ENCODE assay signal across 9 cellular contexts in the genomic region with DNA sequence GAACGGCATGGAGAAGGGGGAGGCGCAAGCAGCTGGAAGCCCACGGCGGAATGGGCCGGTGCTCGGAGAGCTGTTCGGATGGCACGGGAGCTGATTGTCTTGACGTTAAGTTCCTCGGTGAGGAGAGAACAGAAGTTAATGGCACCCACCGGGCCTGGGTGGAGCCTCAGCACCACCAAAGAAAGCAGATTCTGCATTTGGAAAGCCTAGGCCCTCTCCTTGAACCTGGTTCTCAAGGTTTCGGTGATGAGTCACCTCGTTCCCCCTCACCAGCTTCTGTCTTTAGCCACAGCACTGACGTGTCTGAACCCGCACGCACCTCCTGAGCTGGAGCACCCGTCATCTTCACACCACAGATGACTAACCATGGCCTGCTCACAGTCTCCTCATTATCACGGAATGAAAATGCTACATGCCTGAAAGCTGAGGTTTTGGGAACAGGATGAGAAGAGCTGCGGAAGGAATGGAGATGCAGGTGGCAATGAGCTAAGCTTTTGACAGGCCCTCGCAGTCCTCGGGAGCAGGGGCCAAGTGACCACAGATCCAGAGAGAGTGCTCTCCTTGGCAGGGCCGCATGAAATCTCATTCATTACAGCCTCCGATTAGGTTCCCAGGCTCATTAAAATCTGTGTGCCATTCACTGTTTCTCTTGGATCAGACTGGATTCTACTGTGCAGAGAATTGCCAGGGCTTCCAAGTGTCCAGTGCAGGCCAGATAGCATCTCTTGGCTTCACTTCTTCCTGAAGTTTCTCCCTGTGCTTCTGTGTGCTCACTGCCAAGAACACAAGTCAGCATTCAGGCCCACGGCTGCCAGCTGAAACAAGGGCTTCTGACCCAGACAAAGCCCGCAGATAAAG.
DNase-seq lines count a peak whose midpoint lies in the region; ATAC-seq, FAIRE-seq and TF ChIP-seq lines count a peak whose summit lies in the region.
"Had no signal": no experiment of that assay in that cellular context is flagged by ENCODE, and none has a peak within 500 bp of the region (broad histone marks: within the 10 kb centered on the region; RNA-seq: fewer than 3 reads in every experiment).

No MANE protein-coding gene starts in this region.

- TF ChIP-seq CTCF in GM20000 (IDR thresholded peaks at IDR 0.05; ENCODE audit: extremely low read depth, missing control alignments) (no peak), bronchial epithelial cell (IDR thresholded peaks at IDR 0.05; ENCODE audit: insufficient read depth, low read length, severe bottlenecking) (no peak), upper lobe of left lung (IDR thresholded peaks at IDR 0.05) (no peak)

- no peak overlapping the region for H3K27ac ChIP-seq in upper lobe of left lung
- H3K27ac ChIP-seq in substantia nigra (ENCODE audit: low read depth, low read length, poor library complexity, severe bottlenecking): no peak overlapping the region
- H3K27ac ChIP-seq: body of pancreas had no signal

- no peak for FAIRE-seq in bronchial epithelial cell (lab: Jason Lieb, UNC)

- H3K4me3 ChIP-seq in bronchial epithelial cell (ENCODE audit: low read depth, low read length) (no peak overlapping the region), upper lobe of left lung (no peak overlapping the region)
- H3K4me3 ChIP-seq: body of pancreas had no signal

- no peaks in the 10 kb centered on the region for H3K4me1 ChIP-seq in upper lobe of left lung
- H3K4me1 ChIP-seq: body of pancreas had no signal

- H3K36me3 ChIP-seq in bronchial epithelial cell (ENCODE audit: control insufficient read depth, insufficient read depth, low read length) (no peaks in the 10 kb centered on the region), upper lobe of left lung (no peaks in the 10 kb centered on the region)

- H3K27me3 ChIP-seq in bronchial epithelial cell (ENCODE audit: control insufficient read depth, insufficient read depth, low read length) (no peaks in the 10 kb centered on the region), upper lobe of left lung (no peaks in the 10 kb centered on the region)
- H3K27me3 ChIP-seq: body of pancreas had no signal

- 81 to 86% methylated on average over 25 of the region's 25 CpGs for WGBS in upper lobe of left lung, 2 donors

- no peak for TF ChIP-seq POLR2A in upper lobe of left lung (IDR thresholded peaks at IDR 0.05)

- DNase-seq in A172 (ENCODE audit: low spot score): peak; percentile 100
- peak; percentile 70 for DNase-seq in GM20000 (ENCODE audit: low spot score)
- peak; percentile 100 for DNase-seq in NCI-H226
- peak; percentile 100 for DNase-seq in bronchial epithelial cell (ENCODE audit: low read depth)
- peak; percentile 53 for DNase-seq in mucosa of gallbladder (ENCODE audit: low spot score)
- DNase-seq in upper lobe of left lung: no peak
- DNase-seq in NCI-H1092 (lab: John Stamatoyannopoulos, UW): no peak
- no peak for DNase-seq in substantia nigra (lab: John Stamatoyannopoulos, UW)

- no peak for TF ChIP-seq EP300 in upper lobe of left lung (IDR thresholded peaks at IDR 0.05)

- ATAC-seq in upper lobe of left lung (ENCODE audit: low FRiP score in 2 of 2): peak; percentile 72 to 95
- ATAC-seq: body of pancreas had no signal

- no peaks in the 10 kb centered on the region for H3K9me3 ChIP-seq in upper lobe of left lung
- H3K9me3 ChIP-seq: body of pancreas had no signal

Comparison
In these comparisons a context has a peak if more than half of its experiments do, and no peak if none do; other contexts are left out.
1. DNase-seq: peak in A172 (single experiment), GM20000 (single experiment), NCI-H226 (single experiment), bronchial epithelial cell (single experiment) and mucosa of gallbladder (single experiment); none in upper lobe of left lung (0 of 2), NCI-H1092 (single experiment) and substantia nigra (0 of 49).